ENCODE assay signal across 13 cellular contexts in genomic region chr19:52351512-52351911, GRCh38. TPM values are rescaled to one million over a fixed set of nuclear protein-coding genes. Genes with fewer than 3 reads are reported as not detected.
DNase-seq lines count a peak whose midpoint lies in the region; ATAC-seq and TF ChIP-seq lines count a peak whose summit lies in the region.
"Had no signal": no experiment of that assay in that cellular context is flagged by ENCODE, and none has a peak within 500 bp of the region (broad histone marks: within the 10 kb centered on the region; RNA-seq: fewer than 3 reads in every experiment).

No MANE protein-coding gene starts in this region.

- no peak overlapping the region for H3K4me3 ChIP-seq in BLaER1 treated with 17β-estradiol and CSF1 and Interleukin-3, amounts not matched to agents 10 nM and 100 nM
- no peak overlapping the region for H3K4me3 ChIP-seq in trophoblast cell (ENCODE audit: low read depth, low read length)
- no peak overlapping the region for H3K4me3 ChIP-seq in sigmoid colon
- H3K4me3 ChIP-seq: esophagus squamous epithelium had no signal

- H4K8ac ChIP-seq in trophoblast cell (ENCODE audit: low read depth, low read length), result no peak overlapping the region

- intact Hi-C loops in sigmoid colon (cut with DNase I), result no loop called here

- no peak overlapping the region for H2AFZ ChIP-seq in trophoblast cell (ENCODE audit: insufficient read depth, low read length, poor library complexity)
- H2AFZ ChIP-seq: parathyroid adenoma had no signal

- H3K14ac ChIP-seq in trophoblast cell (ENCODE audit: low read length), result no peak overlapping the region

- WGBS in trophoblast cell (ENCODE audit: extremely low coverage, insufficient coverage, insufficient read length), result no CpG with 5 or more reads among the region's 9 CpGs
- WGBS in sigmoid colon, 2 donors, result 78 to 90% methylated on average over 9 of the region's 9 CpGs

- no peaks in the 10 kb centered on the region for H3K79me2 ChIP-seq in trophoblast cell (ENCODE audit: control insufficient read depth, insufficient read depth, low read length, poor library complexity)
- H3K79me2 ChIP-seq: parathyroid adenoma had no signal

- H2AK5ac ChIP-seq in trophoblast cell (ENCODE audit: low read length), result no peak overlapping the region

- ATAC-seq in GM19455 (IDR thresholded peaks at IDR 0.05; ENCODE audit: unreplicated experiment), result no peak

- H3K27me3 ChIP-seq in BLaER1 treated with 17β-estradiol and CSF1 and Interleukin-3, amounts not matched to agents 10 nM and 100 nM, result no peaks in the 10 kb centered on the region
- H3K27me3 ChIP-seq in trophoblast cell (ENCODE audit: insufficient read depth, low read length) (no peaks in the 10 kb centered on the region), sigmoid colon (no peaks in the 10 kb centered on the region)
- H3K27me3 ChIP-seq: esophagus squamous epithelium had no signal

- H4K12ac ChIP-seq in trophoblast cell (ENCODE audit: low read depth, low read length), result no peak overlapping the region

- no peak overlapping the region for H3K23ac ChIP-seq in trophoblast cell (ENCODE audit: low read length)

- peak overlapping the region in 6 of 11 experiments; percentile 40 to 58 (median 50); a peak in 9 of 22 replicates for H3K27ac ChIP-seq in BLaER1 treated with 17β-estradiol and CSF1 and Interleukin-3, amounts not matched to agents 10 nM and 100 nM
- H3K27ac ChIP-seq in VCaP (no peak overlapping the region), trophoblast cell (ENCODE audit: low read depth, low read length) (no peak overlapping the region), sigmoid colon (no peak overlapping the region)
- H3K27ac ChIP-seq: C4-2B, esophagus squamous epithelium, parathyroid adenoma had no signal

- no peak overlapping the region for H3K18ac ChIP-seq in trophoblast cell (ENCODE audit: low read length)

- peaks cover 49 to 100% (median 59%) of the 10 kb centered on the region in 11 experiments for H3K9me3 ChIP-seq in BLaER1 treated with 17β-estradiol and CSF1 and Interleukin-3, amounts not matched to agents 10 nM and 100 nM (replicated peaks in 1 of 11)
- H3K9me3 ChIP-seq in trophoblast cell (ENCODE audit: insufficient read depth, low read depth, low read length) (peaks cover 2% of the 10 kb centered on the region), sigmoid colon (peaks cover 0 to 15% (median 0%) of the 10 kb centered on the region in 4 donors)

- peak overlapping the region in 2 of 11 experiments; percentile 13 to 39; a peak in 3 of 22 replicates for H3K9ac ChIP-seq in BLaER1 treated with 17β-estradiol and CSF1 and Interleukin-3, amounts not matched to agents 10 nM and 100 nM
- H3K9ac ChIP-seq in trophoblast cell (ENCODE audit: low read length), result no peak overlapping the region
- H3K9ac ChIP-seq: parathyroid adenoma had no signal

- TF ChIP-seq CTCF in GM12874 (IDR thresholded peaks at IDR 0.05; ENCODE audit: insufficient read depth, low read depth, low read length), result 0 out of 2 replicates have a peak, but pooled peaks have one; percentile 14
- TF ChIP-seq CTCF in VCaP (conservative IDR thresholded peaks at IDR 0.05), result peak; percentile 72
- TF ChIP-seq CTCF in sigmoid colon (IDR thresholded peaks at IDR 0.05), result no peak

- H2BK5ac ChIP-seq in trophoblast cell (ENCODE audit: low read depth, low read length, poor library complexity), result no peak overlapping the region

- H3K36me3 ChIP-seq in BLaER1 treated with 17β-estradiol and CSF1 and Interleukin-3, amounts not matched to agents 10 nM and 100 nM, result peaks cover 93 to 100% (median 98%) of the 10 kb centered on the region in 11 experiments
- H3K36me3 ChIP-seq in trophoblast cell (ENCODE audit: control insufficient read depth in 1 of 2, insufficient read depth in 2 of 2, low read length in 2 of 2), result peaks cover 12 to 21% of the 10 kb centered on the region in 2 experiments
- H3K36me3 ChIP-seq in sigmoid colon, result peaks cover 11 to 76% (median 34%) of the 10 kb centered on the region in 4 donors

- H2BK12ac ChIP-seq in trophoblast cell (ENCODE audit: low read length), result no peak overlapping the region

- no peak for TF ChIP-seq EP300 in sigmoid colon (IDR thresholded peaks at IDR 0.05)

- H3K4me2 ChIP-seq in BLaER1 treated with 17β-estradiol and CSF1 and Interleukin-3, amounts not matched to agents 10 nM and 100 nM, result peak overlapping the region in 8 of 11 experiments; percentile 0 to 57 (median 26); a peak in 10 of 22 replicates
- no peak overlapping the region for H3K4me2 ChIP-seq in trophoblast cell (ENCODE audit: low read length)

- no peak overlapping the region for H4K91ac ChIP-seq in trophoblast cell (ENCODE audit: low read depth, low read length)

- no peak for TF ChIP-seq POLR2A in sigmoid colon (IDR thresholded peaks at IDR 0.05)

- no peak overlapping the region for H3K4ac ChIP-seq in trophoblast cell (ENCODE audit: low read depth, low read length)

- peaks cover 0 to 14% (median 9%) of the 10 kb centered on the region in 10 experiments; a peak in 12 of 20 replicates for H3K4me1 ChIP-seq in BLaER1 treated with 17β-estradiol and CSF1 and Interleukin-3, amounts not matched to agents 10 nM and 100 nM
- H3K4me1 ChIP-seq in trophoblast cell (ENCODE audit: control insufficient read depth in 1 of 2, insufficient read depth in 2 of 2, low read length in 2 of 2) (no peaks in the 10 kb centered on the region), sigmoid colon (no peaks in the 10 kb centered on the region)
- H3K4me1 ChIP-seq: esophagus squamous epithelium, parathyroid adenoma had no signal

- H3K79me1 ChIP-seq in trophoblast cell (ENCODE audit: low read length), result no peaks in the 10 kb centered on the region

- H2BK120ac ChIP-seq in trophoblast cell (ENCODE audit: insufficient read depth, low read length, poor library complexity), result no peak overlapping the region

- H4K20me1 ChIP-seq in BLaER1 treated with 17β-estradiol and CSF1 and Interleukin-3, amounts not matched to agents 10 nM and 100 nM, result no peaks in the 10 kb centered on the region; a peak in 1 of 22 replicates

- no peak for DNase-seq in trophoblast cell
- no peak for DNase-seq in sigmoid colon
- DNase-seq: activated naive CD4-positive, alpha-beta T cell treated with anti-CD3 and anti-CD28 coated beads, Interleukin-2, amount 10 ng/mL, durations not matched to agents 7 days and 5 days; esophagus squamous epithelium; midbrain; NCI-H187 treated with DMSO at 0.1 percent for 48 hours; stimulated activated naive B cell treated with anti-CD40 and anti-IgM and Interleukin-4, amounts not matched to agents 10 μg/mL and 1 μg/mL and 100 μg/mL, for 72 hours had no signal

RNA-seq across cellular contexts. Expression of gene ZNF610, which starts 15.5 kb away (rescaled TPM):
- polyA plus RNA-seq in trophoblast cell (2013), result 4.7 and 5.2 TPM in 2 replicates
- total RNA-seq in sigmoid colon, result 1 to 10 TPM; 2.0 to 3.2 (median 2.5) TPM
- polyA plus RNA-seq in sigmoid colon, result 1 to 10 TPM in 1 of 3 donors, under 1 TPM in 1, not detected in 1; 0.90 to 1.8 TPM

RNA-seq across cellular contexts. Expression of gene ZNF880, which starts 18.2 kb away (rescaled TPM):
- polyA plus RNA-seq in trophoblast cell (2013), result 16.9 and 17.0 TPM in 2 replicates
- 10 to 100 TPM; 21.6 to 24.8 (median 23.0) TPM for total RNA-seq in sigmoid colon
- polyA plus RNA-seq in sigmoid colon, result 10 to 100 TPM in 2 of 3 donors, 1 to 10 TPM in 1; 6.0 to 13.8 (median 12.0) TPM

RNA-seq across cellular contexts. Expression of gene ZNF528, which starts 46.1 kb away (rescaled TPM):
- 6.1 and 6.5 TPM in 2 replicates for polyA plus RNA-seq in trophoblast cell (2013)
- total RNA-seq in sigmoid colon, result 10 to 100 TPM; 15.5 to 27.4 (median 20.2) TPM
- 10 to 100 TPM in 1 of 3 donors, 1 to 10 TPM in 2; 1.8 to 10.5 (median 9.6) TPM for polyA plus RNA-seq in sigmoid colon

RNA-seq across cellular contexts. Expression of gene ZNF480, which starts 54.5 kb away (rescaled TPM):
- 9.3 and 10.7 TPM in 2 replicates for polyA plus RNA-seq in trophoblast cell (2013)
- 10 to 100 TPM in 1 of 4 donors, 1 to 10 TPM in 3; 7.5 to 11.2 (median 8.1) TPM for total RNA-seq in sigmoid colon
- polyA plus RNA-seq in sigmoid colon, result 1 to 10 TPM; 3.5 to 6.0 (median 4.2) TPM

Comparison
In these comparisons a context has a peak if more than half of its experiments do, and no peak if none do; other contexts are left out.
1. H3K27ac ChIP-seq: peak in BLaER1 treated with 17β-estradiol and CSF1 and Interleukin-3, amounts not matched to agents 10 nM and 100 nM (6 of 11); none in VCaP (single experiment), trophoblast cell (single experiment) and sigmoid colon (0 of 4).
2. CTCF ChIP-seq: peak in GM12874 (single experiment) and VCaP (single experiment); none in sigmoid colon (0 of 4).